8 cellular contexts compared by ENCODE assay signal in the genomic region with DNA sequence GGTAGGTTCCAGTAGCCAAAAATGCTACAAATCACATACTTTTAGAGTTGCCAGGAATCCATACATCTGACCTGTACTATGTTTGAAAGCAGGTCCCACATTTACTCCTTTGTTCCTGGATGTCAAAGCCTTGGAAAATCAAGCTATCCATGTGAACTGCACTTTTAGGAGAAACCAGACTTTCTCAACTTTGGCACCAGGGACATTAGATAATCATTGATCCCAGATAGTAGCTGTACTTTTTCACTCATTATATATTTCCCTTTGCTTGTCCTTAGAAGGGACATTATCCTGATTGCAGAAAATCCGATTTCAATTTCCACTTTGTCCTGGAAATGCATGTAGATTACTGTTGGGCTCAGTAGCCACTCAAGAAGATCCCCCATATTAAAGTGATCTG. TPM values are rescaled to one million over a fixed set of nuclear protein-coding genes. Genes with fewer than 3 reads are reported as not detected.
"Had no signal": no experiment of that assay in that cellular context is flagged by ENCODE, and none has a peak within 500 bp of the region (broad histone marks: within the 10 kb centered on the region; RNA-seq: fewer than 3 reads in every experiment).

No MANE protein-coding gene starts in this region.

- H3K9me3 ChIP-seq: HAP-1 had no signal

- H3K27ac ChIP-seq: GM23248, HL-60 had no signal

- H2AFZ ChIP-seq: GM23248 had no signal

- H3K9ac ChIP-seq: GM23248 had no signal

- H3K36me3 ChIP-seq: HAP-1 had no signal

- H3K9me3 Mint-ChIP-seq: HFFc6 had no signal

- ATAC-seq: HCT116 had no signal

- H3K4me1 ChIP-seq: HAP-1 had no signal

- H3K4me3 ChIP-seq: GM23248, HAP-1 had no signal

- H3K27ac Mint-ChIP-seq: HFFc6 had no signal

- H3K4me3 Mint-ChIP-seq: HFFc6 had no signal

- DNase-seq: GM23248, GOT3, H7, HFFc6, IMR-90 had no signal

RNA-seq across cellular contexts. Expression of a gene that starts 44.1 kb away (rescaled TPM):
- total RNA-seq: H7 had no signal
